In the genomic region with DNA sequence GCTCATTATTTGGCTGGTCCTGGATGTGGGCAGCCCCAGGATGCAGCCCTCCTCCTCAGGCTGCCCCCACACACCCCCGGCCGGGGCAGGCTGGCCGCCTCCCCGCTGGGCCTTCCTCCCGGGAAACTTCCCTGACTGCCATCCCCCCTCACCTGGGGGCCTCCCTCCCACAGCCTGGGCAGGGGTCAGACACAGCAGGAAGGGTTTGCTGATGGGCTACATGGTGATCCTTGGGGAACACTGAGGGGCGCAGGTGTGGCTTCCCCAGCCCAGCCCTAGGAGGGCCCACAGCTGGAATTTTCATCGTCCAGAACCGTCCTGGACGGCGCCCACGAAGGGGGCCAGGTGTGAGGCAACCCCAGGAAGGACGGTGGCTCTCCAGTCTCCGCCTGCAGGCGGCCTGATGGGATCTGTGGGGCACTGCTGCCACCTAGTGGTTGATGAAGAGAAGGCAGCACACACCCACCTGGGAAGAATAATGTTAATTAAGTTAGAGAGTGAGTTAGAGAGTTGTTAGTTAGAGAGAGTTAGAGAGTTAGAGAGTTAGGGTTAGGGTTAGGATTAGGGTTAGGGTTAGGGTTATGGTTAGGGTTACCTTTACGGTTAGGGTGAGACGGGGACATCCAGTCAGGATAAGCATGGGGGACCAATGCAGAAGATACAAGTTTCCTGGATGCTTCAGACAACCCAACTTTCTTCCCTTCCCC, we compare ENCODE assay signal across 8 cellular contexts.
DNase-seq lines count a peak whose midpoint lies in the region; ATAC-seq and TF ChIP-seq lines count a peak whose summit lies in the region.

No MANE protein-coding gene starts in this region.

- H3K4me3 Mint-ChIP-seq in activated CD8-positive, alpha-beta T cell treated with anti-CD3 and anti-CD28 coated beads for 36 hours, result no peak overlapping the region

- intact Hi-C loops in activated CD8-positive, alpha-beta T cell treated with anti-CD3 and anti-CD28 coated beads for 36 hours (cut with micrococcal nuclease), result loop anchor here (10.0 kb wide), 2 partner anchors 541 to 631 kb away; no protein-coding TSS in a partner anchor
- intact Hi-C loops in dorsolateral prefrontal cortex (cut with DNase I), result loop anchor here (1.0 to 10.0 kb wide), 7 partner anchors 291 to 1349 kb away; no protein-coding TSS in a partner anchor

- peak; percentile 86 for DNase-seq in AG08396 (ENCODE audit: low spot score)
- peak; percentile 48 for DNase-seq in H4 (ENCODE audit: low spot score)
- peak; percentile 71 for DNase-seq in NCI-H748 (lab: John Stamatoyannopoulos, UW; ENCODE audit: unreplicated experiment)
- DNase-seq in activated CD8-positive, alpha-beta T cell treated with anti-CD3 and anti-CD28 coated beads for 36 hours, result peak; percentile 83
- peak in 9 of 10 donors; percentile 43 to 80 (median 67) for DNase-seq in dorsolateral prefrontal cortex
- peak; percentile 75 for DNase-seq in lung (ENCODE audit: low spot score)
- DNase-seq in stimulated activated CD8-positive, alpha-beta memory T cell treated with anti-CD3 and anti-CD28 coated beads, Interleukin-12 subunit alpha, Interleukin-12 subunit beta, amount 100 ng/mL, for 4 hours (ENCODE audit: low read depth), result peak; percentile 59

- H3K27ac Mint-ChIP-seq in activated CD8-positive, alpha-beta T cell treated with anti-CD3 and anti-CD28 coated beads for 36 hours, result no peak overlapping the region

- peak; percentile 98 for TF ChIP-seq CTCF in activated CD8-positive, alpha-beta T cell treated with anti-CD3 and anti-CD28 coated beads for 36 hours (IDR thresholded peaks at IDR 0.05)
- TF ChIP-seq CTCF in dorsolateral prefrontal cortex (IDR thresholded peaks at IDR 0.05 in 54 of 56, conservative IDR thresholded peaks at IDR 0.05 in 2 of 56; ENCODE audit: low read depth in 1 of 56, partially characterized antibody in 56 of 56) (peak; percentile 87 to 99 (median 98)), lung (IDR thresholded peaks at IDR 0.05; ENCODE audit: control extremely low read depth, extremely low read depth) (peak; percentile 99)

- no peaks in the 10 kb centered on the region for H3K36me3 ChIP-seq in lung (ENCODE audit: control insufficient read depth in 2 of 2, insufficient read depth in 2 of 2, low read length in 2 of 2)

- H3K36me3 Mint-ChIP-seq in activated CD8-positive, alpha-beta T cell treated with anti-CD3 and anti-CD28 coated beads for 36 hours (ENCODE audit: low read depth), result no peaks in the 10 kb centered on the region

- POLR2A ChIA-PET in activated CD8-positive, alpha-beta T cell treated with anti-CD3 and anti-CD28 coated beads for 36 hours (lab: Charles Lee), result no interaction called here

- ATAC-seq in activated CD8-positive, alpha-beta T cell treated with anti-CD3 and anti-CD28 coated beads for 36 hours, result peak; percentile 85
- ATAC-seq in lung (ENCODE audit: insufficient read depth, low FRiP score) (peak; percentile 63), GM18502 (IDR thresholded peaks at IDR 0.05; ENCODE audit: poor library complexity, unreplicated experiment) (no peak)

- H3K27me3 Mint-ChIP-seq in activated CD8-positive, alpha-beta T cell treated with anti-CD3 and anti-CD28 coated beads for 36 hours, result no peaks in the 10 kb centered on the region

- no peak overlapping the region for H3K4me3 ChIP-seq in dorsolateral prefrontal cortex
- no peak overlapping the region for H3K4me3 ChIP-seq in lung

- no peaks in the 10 kb centered on the region for H3K4me1 ChIP-seq in lung (ENCODE audit: control insufficient read depth in 2 of 2, insufficient read depth in 2 of 2, low read length in 2 of 2)

- CTCF ChIA-PET in activated CD8-positive, alpha-beta T cell treated with anti-CD3 and anti-CD28 coated beads for 36 hours (lab: Charles Lee), result interaction anchor here (0.6 to 3.9 kb wide), 21 partner anchors 9 to 743 kb away, joined by 3 to 49 read pairs (median 3); a partner anchor contains a TSS

- 7 to 9% methylated on average over 16 of the region's 16 CpGs for WGBS in lung, 2 donors

- H3K4me1 Mint-ChIP-seq in activated CD8-positive, alpha-beta T cell treated with anti-CD3 and anti-CD28 coated beads for 36 hours (ENCODE audit: low read depth), result peaks cover 6% of the 10 kb centered on the region

- peaks cover 2% of the 10 kb centered on the region for H3K9me3 Mint-ChIP-seq in activated CD8-positive, alpha-beta T cell treated with anti-CD3 and anti-CD28 coated beads for 36 hours

- H3K27ac ChIP-seq in dorsolateral prefrontal cortex (no peak overlapping the region), lung (ENCODE audit: low read depth in 1 of 2, low read length in 1 of 2) (no peak overlapping the region)

- H3K9me3 ChIP-seq in lung (ENCODE audit: control insufficient read depth in 2 of 2, insufficient read depth in 1 of 2, low read length in 1 of 2), result no peaks in the 10 kb centered on the region

- H3K27me3 ChIP-seq in dorsolateral prefrontal cortex, result peaks cover 0 to 23% (median under 1%) of the 10 kb centered on the region in 45 donors
- H3K27me3 ChIP-seq in lung (ENCODE audit: control insufficient read depth, insufficient read depth), result peaks cover 8% of the 10 kb centered on the region
